9 cellular contexts compared by ENCODE assay signal in genomic region chr11:71638801-71639519, GRCh38. TPM values are rescaled to one million over a fixed set of nuclear protein-coding genes. Genes with fewer than 3 reads are reported as not detected.
DNase-seq lines count a peak whose midpoint lies in the region; ATAC-seq, FAIRE-seq and TF ChIP-seq lines count a peak whose summit lies in the region.
"Not testable (repeated sequence)": the region's sequence is repeated elsewhere in the genome, so short reads cannot be mapped to it uniquely, and the experiment has no call there.
"Had no signal": no experiment of that assay in that cellular context is flagged by ENCODE, and none has a peak within 500 bp of the region (broad histone marks: within the 10 kb centered on the region; RNA-seq: fewer than 3 reads in every experiment).

No MANE protein-coding gene starts in this region.

- POLR2A ChIA-PET in Panc1 (lab: Charles Lee): interaction anchor here (0.6 kb wide), 1 partner anchor 18 kb away, joined by 7 read pairs; no protein-coding TSS in a partner anchor

- H3K27me3 Mint-ChIP-seq in stimulated activated naive CD8-positive, alpha-beta T cell treated with anti-CD3 and anti-CD28 coated beads, Interleukin-15, amount 100 ng/mL, for 72 hours: peaks cover 52% of the 10 kb centered on the region

- ATAC-seq in Panc1: peak; percentile 86
- ATAC-seq in stimulated activated naive CD8-positive, alpha-beta T cell treated with anti-CD3 and anti-CD28 coated beads, Interleukin-15, amount 100 ng/mL, for 72 hours: not testable (repeated sequence)

- intact Hi-C loops in Panc1 (cut with micrococcal nuclease; ENCODE audit: unreplicated experiment); posterior vena cava (cut with DNase I): not testable (repeated sequence)

- not testable (repeated sequence) for H3K36me3 ChIP-seq in Panc1 (ENCODE audit: control insufficient read depth, insufficient read depth, low read length); iPS-15b (ENCODE audit: control insufficient read depth, insufficient read depth, low read length)

- not testable (repeated sequence) for H3K9ac ChIP-seq in iPS-15b (ENCODE audit: low read depth, low read length)

- not testable (repeated sequence) for TF ChIP-seq EP300 in Ishikawa (IDR thresholded peaks at IDR 0.05; ENCODE audit: borderline replicate concordance)

- H3K9me3 ChIP-seq in Panc1 (ENCODE audit: control insufficient read depth, insufficient read depth, low read depth, low read length); iPS-15b (ENCODE audit: control insufficient read depth, insufficient read depth, low read length): not testable (repeated sequence)

- TF ChIP-seq CTCF in D721Med (IDR thresholded peaks at IDR 0.05; ENCODE audit: insufficient read depth, missing control alignments) (peak; percentile 60), Panc1 (IDR thresholded peaks at IDR 0.05) (peak; percentile 80)

- peak; percentile 17 for DNase-seq in D721Med (ENCODE audit: insufficient read length, low spot score)
- not testable (repeated sequence) for DNase-seq in Panc1 (ENCODE audit: low read depth, low spot score)
- peak; percentile 89 for DNase-seq in activated CD8-positive, alpha-beta memory T cell treated with anti-CD3 and anti-CD28 coated beads for 24 hours
- DNase-seq in cerebellar cortex (ENCODE audit: low spot score): peak; percentile 15
- peak; percentile 85 for DNase-seq in posterior vena cava (ENCODE audit: low spot score)
- DNase-seq in stimulated activated naive CD8-positive, alpha-beta T cell treated with anti-CD3 and anti-CD28 coated beads, Interleukin-15, amount 100 ng/mL, for 72 hours: peak; percentile 59 to 75

- H3K27ac ChIP-seq in Panc1 (ENCODE audit: low read length): not testable (repeated sequence)

- not testable (repeated sequence) for H3K27ac Mint-ChIP-seq in stimulated activated naive CD8-positive, alpha-beta T cell treated with anti-CD3 and anti-CD28 coated beads, Interleukin-15, amount 100 ng/mL, for 72 hours

- not testable (repeated sequence) for H3K9me3 Mint-ChIP-seq in stimulated activated naive CD8-positive, alpha-beta T cell treated with anti-CD3 and anti-CD28 coated beads, Interleukin-15, amount 100 ng/mL, for 72 hours

- not testable (repeated sequence) for FAIRE-seq in D721Med (lab: Jason Lieb, UNC)

- TF ChIP-seq RAD21 in Ishikawa (IDR thresholded peaks at IDR 0.05; ENCODE audit: low read depth): peak; percentile 62

- peaks cover 15% of the 10 kb centered on the region for H3K4me1 Mint-ChIP-seq in stimulated activated naive CD8-positive, alpha-beta T cell treated with anti-CD3 and anti-CD28 coated beads, Interleukin-15, amount 100 ng/mL, for 72 hours

- BruUV-seq in Panc1 (replicated peaks; lab: Mats Ljungman, UMichigan): not testable (repeated sequence)

- H3K4me3 ChIP-seq in Panc1 (ENCODE audit: low read depth in 2 of 2, low read length in 2 of 2) (peak overlapping the region; percentile 15 to 37), iPS-15b (ENCODE audit: low read depth, low read length) (peak overlapping the region; percentile 37)

- not testable (repeated sequence) for H3K27me3 ChIP-seq in Panc1 (ENCODE audit: control insufficient read depth, insufficient read depth, low read length); iPS-15b (ENCODE audit: control insufficient read depth, insufficient read depth, low read length)

- in situ Hi-C loops in Panc1 (cut with HindIII; ENCODE audit: low pct_unique_long_range_greater_than_20kb, low sequenced_read_pairs): not testable (repeated sequence)

- H3K4me1 ChIP-seq in Panc1 (ENCODE audit: control insufficient read depth, insufficient read depth, low read length); iPS-15b (ENCODE audit: control insufficient read depth, insufficient read depth, low read length): not testable (repeated sequence)

- peak overlapping the region; percentile 57 to 69 for H3K4me3 Mint-ChIP-seq in stimulated activated naive CD8-positive, alpha-beta T cell treated with anti-CD3 and anti-CD28 coated beads, Interleukin-15, amount 100 ng/mL, for 72 hours

- CTCF ChIA-PET in Panc1 (lab: Charles Lee): interaction anchor here (0.9 kb wide), 1 partner anchor 98 kb away, joined by 3 read pairs; no protein-coding TSS in a partner anchor

RNA-seq across cellular contexts. Expression of gene KRTAP5-11, which starts 56.3 kb away (rescaled TPM):
- not detected for total RNA-seq in Panc1 (2021; ENCODE audit: unreplicated experiment)
- not detected for polyA plus RNA-seq in Panc1 (2012; ENCODE audit: insufficient read length)
- not detected for total RNA-seq in posterior vena cava
- total RNA-seq: occipital lobe had no signal
